17 cellular contexts compared by ENCODE assay signal in the genomic region with DNA sequence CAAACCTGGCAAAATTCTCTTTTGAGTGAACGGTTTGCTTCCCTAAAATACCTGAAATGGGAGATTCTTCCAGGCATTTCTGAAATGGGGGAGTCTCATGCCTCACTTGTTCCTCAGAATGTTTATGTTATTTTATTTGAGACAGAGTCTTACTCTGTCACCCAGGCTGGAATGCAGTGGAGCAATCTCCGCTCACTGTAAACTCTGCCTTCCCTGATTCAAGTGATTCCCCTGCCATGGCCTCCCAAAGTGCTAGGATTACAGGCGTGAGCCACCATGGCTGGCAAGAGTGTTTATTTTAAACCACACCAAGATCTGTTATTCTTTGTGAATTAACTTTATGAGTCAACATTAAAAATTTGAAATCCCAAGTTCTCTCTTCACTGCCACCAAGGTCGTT. TPM values are rescaled to one million over a fixed set of nuclear protein-coding genes. Genes with fewer than 3 reads are reported as not detected.
DNase-seq lines count a peak whose midpoint lies in the region; ATAC-seq and TF ChIP-seq lines count a peak whose summit lies in the region.
"Had no signal": no experiment of that assay in that cellular context is flagged by ENCODE, and none has a peak within 500 bp of the region (broad histone marks: within the 10 kb centered on the region; RNA-seq: fewer than 3 reads in every experiment).

No MANE protein-coding gene starts in this region.

- H3K9me3 ChIP-seq in left ventricle myocardium inferior (replicated peaks) = no peaks in the 10 kb centered on the region
- H3K9me3 ChIP-seq in left lung = no peaks in the 10 kb centered on the region
- H3K9me3 ChIP-seq: Peyer's patch, thyroid gland had no signal

- H3K27me3 Mint-ChIP-seq in type B pancreatic cell = peaks cover 8% of the 10 kb centered on the region

- H3K4me1 Mint-ChIP-seq in type B pancreatic cell (ENCODE audit: unreplicated experiment) = peaks cover 23% of the 10 kb centered on the region

- H3K27ac ChIP-seq in left ventricle myocardium inferior (replicated peaks) (peak overlapping the region; percentile 75), left lung (no peak overlapping the region)

- peaks cover 3% of the 10 kb centered on the region for H3K9me3 Mint-ChIP-seq in type B pancreatic cell
- H3K9me3 Mint-ChIP-seq: activated T-cell treated with anti-CD3 and anti-CD28 coated beads, Interleukin-2, amount 50 U/mL, for 24 hours; endodermal cell; T-helper 2 cell treated with Interferon-gamma antibody and Interleukin-4, amounts not matched to agents 5 μg/mL and 100 μg/mL, for 36 hours had no signal

- intact Hi-C loops in left ventricle myocardium inferior (cut with micrococcal nuclease) = no loop called here
- intact Hi-C loops in left ventricle myocardium superior (cut with micrococcal nuclease) = no loop called here
- intact Hi-C loops in left lung (cut with DNase I) = no loop called here

- no peaks in the 10 kb centered on the region for H3K36me3 Mint-ChIP-seq in type B pancreatic cell

- H3K36me3 ChIP-seq in left ventricle myocardium inferior = no peaks in the 10 kb centered on the region
- no peaks in the 10 kb centered on the region for H3K36me3 ChIP-seq in left lung
- H3K36me3 ChIP-seq: Peyer's patch, thyroid gland had no signal

- H3K4me3 Mint-ChIP-seq in type B pancreatic cell = no peak overlapping the region
- H3K4me3 Mint-ChIP-seq: activated T-cell treated with anti-CD3 and anti-CD28 coated beads, Interleukin-2, amount 50 U/mL, for 24 hours; endodermal cell; T-helper 2 cell treated with Interferon-gamma antibody and Interleukin-4, amounts not matched to agents 5 μg/mL and 100 μg/mL, for 36 hours had no signal

- TF ChIP-seq CTCF in left ventricle myocardium inferior (IDR thresholded peaks at IDR 0.05; ENCODE audit: borderline replicate concordance) = no peak
- TF ChIP-seq CTCF in type B pancreatic cell (conservative IDR thresholded peaks at IDR 0.05) = no peak
- no peak for TF ChIP-seq CTCF in left lung (IDR thresholded peaks at IDR 0.05)

- no peak overlapping the region for H3K4me3 ChIP-seq in left ventricle myocardium inferior
- no peak overlapping the region for H3K4me3 ChIP-seq in left lung
- H3K4me3 ChIP-seq: Peyer's patch, thyroid gland had no signal

- DNase-seq in left ventricle myocardium inferior (no peak), left ventricle myocardium superior (no peak), astrocyte of the hippocampus (ENCODE audit: low read depth, low spot score) (peak; percentile 56), iris pigment epithelial cell (ENCODE audit: low read depth) (peak; percentile 80), type B pancreatic cell (ENCODE audit: extremely low spot score, unreplicated experiment) (no peak), left lung (no peak), germinal center (ENCODE audit: low spot score) (no peak)
- DNase-seq: activated CD4-positive, alpha-beta T cell treated with anti-CD3 and anti-CD28 coated beads for 48 hours; activated T-cell treated with anti-CD3 and anti-CD28 coated beads, Interleukin-2, amount 50 U/mL, for 24 hours; anterior cingulate cortex; DMS 273 treated with DMSO at 0.1 percent for 48 hours; endodermal cell; NCI-H1436 treated with DMSO at 0.1 percent for 48 hours; Peyer's patch; thyroid gland had no signal

- H3K4me1 ChIP-seq in left ventricle myocardium inferior (peaks cover 82% of the 10 kb centered on the region), left lung (peaks cover 0 to 4% of the 10 kb centered on the region in 2 donors)

- peak overlapping the region; percentile 48 for H3K27ac Mint-ChIP-seq in type B pancreatic cell
- H3K27ac Mint-ChIP-seq: activated T-cell treated with anti-CD3 and anti-CD28 coated beads, Interleukin-2, amount 50 U/mL, for 24 hours; endodermal cell; T-helper 2 cell treated with Interferon-gamma antibody and Interleukin-4, amounts not matched to agents 5 μg/mL and 100 μg/mL, for 36 hours had no signal

- no peak for ATAC-seq in left ventricle myocardium superior
- no peak for ATAC-seq in HG02840 (IDR thresholded peaks at IDR 0.05; ENCODE audit: low FRiP score, unreplicated experiment)
- ATAC-seq in left lung = no peak

- no peaks in the 10 kb centered on the region for H3K27me3 ChIP-seq in left ventricle myocardium inferior (ENCODE audit: low read depth)
- peaks cover 0 to 17% of the 10 kb centered on the region in 2 donors for H3K27me3 ChIP-seq in left lung
- H3K27me3 ChIP-seq: Peyer's patch, thyroid gland had no signal

RNA-seq across cellular contexts. Expression of a gene that starts 6.4 kb away (rescaled TPM):
- total RNA-seq in left ventricle myocardium inferior = 2,742 TPM
- 1,772 TPM for total RNA-seq in left ventricle myocardium superior
- total RNA-seq in type B pancreatic cell (ENCODE audit: low replicate concordance) = 19.9 and 21.9 TPM in 2 replicates
- 10 to 100 TPM; 11.4 to 30.1 TPM for total RNA-seq in left lung

Comparison
In these comparisons a context has a peak if more than half of its experiments do, and no peak if none do; other contexts are left out.
1. DNase-seq: peak in astrocyte of the hippocampus (single experiment) and iris pigment epithelial cell (single experiment); none in left ventricle myocardium inferior (single experiment), left ventricle myocardium superior (single experiment), type B pancreatic cell (single experiment), left lung (0 of 2) and germinal center (single experiment).
2. RNA of a gene that starts 6.4 kb away (total RNA-seq): 2,742 TPM in left ventricle myocardium inferior (single experiment) and 1,772 TPM in left ventricle myocardium superior (single experiment); 11.4 to 30.1 TPM in left lung and 19.9 to 21.9 TPM in type B pancreatic cell; every median in the first group is over 10 times any median in the second.